ENCODE assay signal across 8 cellular contexts in genomic region chr6:53065266-53066058, GRCh38. TPM values are rescaled to one million over a fixed set of nuclear protein-coding genes. Genes with fewer than 3 reads are reported as not detected.
A peak's percentile ranks its signal among the peaks of the same experiment; 100 is the strongest.
DNase-seq lines count a peak whose midpoint lies in the region; ATAC-seq and TF ChIP-seq lines count a peak whose summit lies in the region.

FBXO9 (plus strand) TSS chr6:53065404; CDS start chr6:53065790, 386 bp downstream.

- peak; percentile 35 for ATAC-seq in GM18861 (IDR thresholded peaks at IDR 0.05; ENCODE audit: unreplicated experiment)
- peak; percentile 49 for ATAC-seq in HG03064 (IDR thresholded peaks at IDR 0.05; ENCODE audit: low read depth, unreplicated experiment)
- peak; percentile 75 for ATAC-seq in activated CD8-positive, alpha-beta memory T cell treated with anti-CD3 and anti-CD28 coated beads, Interleukin-2, amount 10 ng/mL, durations not matched to agents 7 days and 5 days

- H3K9me3 ChIP-seq in mucosa of stomach (ENCODE audit: control insufficient read depth, low read length) = no peaks in the 10 kb centered on the region

- H3K27me3 ChIP-seq in mucosa of stomach (ENCODE audit: control insufficient read depth, insufficient read depth, low read length) = no peaks in the 10 kb centered on the region

- peaks cover 8% of the 10 kb centered on the region for H3K36me3 Mint-ChIP-seq in activated CD8-positive, alpha-beta memory T cell treated with anti-CD3 and anti-CD28 coated beads, Interleukin-2, amount 10 ng/mL, durations not matched to agents 7 days and 5 days

- no peaks in the 10 kb centered on the region for H3K9me3 Mint-ChIP-seq in activated CD8-positive, alpha-beta memory T cell treated with anti-CD3 and anti-CD28 coated beads, Interleukin-2, amount 10 ng/mL, durations not matched to agents 7 days and 5 days (ENCODE audit: low read depth)

- TF ChIP-seq CTCF in epithelial cell of esophagus (IDR thresholded peaks at IDR 0.05; ENCODE audit: insufficient read depth, low read depth, low read length, missing control alignments) = no peak

- peak within 1 kb of the TSS; percentile 86 for H3K4me3 ChIP-seq in epithelial cell of esophagus (ENCODE audit: low read length)
- peak within 1 kb of the TSS; percentile 52 for H3K4me3 ChIP-seq in mucosa of stomach (ENCODE audit: low read length)

- peak within 1 kb of the TSS; percentile 83 for H3K9ac ChIP-seq in mucosa of stomach (ENCODE audit: low read length)

- H3K36me3 ChIP-seq in mucosa of stomach (ENCODE audit: control insufficient read depth, insufficient read depth, low read length) = no peaks in the 10 kb centered on the region

- H3K4me1 Mint-ChIP-seq in activated CD8-positive, alpha-beta memory T cell treated with anti-CD3 and anti-CD28 coated beads, Interleukin-2, amount 10 ng/mL, durations not matched to agents 7 days and 5 days = peaks cover 46% of the 10 kb centered on the region

- DNase-seq in AG08396 (ENCODE audit: low spot score) (peak; percentile 90), NCI-H69 (lab: John Stamatoyannopoulos, UW) (peak; percentile 83), epithelial cell of esophagus (ENCODE audit: low read depth) (peak; percentile 56)
- DNase-seq in activated CD8-positive, alpha-beta memory T cell treated with anti-CD3 and anti-CD28 coated beads, Interleukin-2, amount 10 ng/mL, durations not matched to agents 7 days and 5 days = peak; percentile 80
- peak; percentile 55 to 62 for DNase-seq in stimulated activated CD8-positive, alpha-beta memory T cell treated with anti-CD3 and anti-CD28 coated beads, Interleukin-7, amount 100 ng/mL, for 1 hour (ENCODE audit: low read depth in 2 of 2)

- H3K4me1 ChIP-seq in mucosa of stomach (ENCODE audit: control insufficient read depth, insufficient read depth, low read length) = peaks cover 12% of the 10 kb centered on the region

- peak within 1 kb of the TSS; percentile 99 for H3K27ac Mint-ChIP-seq in activated CD8-positive, alpha-beta memory T cell treated with anti-CD3 and anti-CD28 coated beads, Interleukin-2, amount 10 ng/mL, durations not matched to agents 7 days and 5 days

- peak within 1 kb of the TSS; percentile 97 for H3K4me3 Mint-ChIP-seq in activated CD8-positive, alpha-beta memory T cell treated with anti-CD3 and anti-CD28 coated beads, Interleukin-2, amount 10 ng/mL, durations not matched to agents 7 days and 5 days

- CTCF ChIA-PET in activated CD8-positive, alpha-beta memory T cell treated with anti-CD3 and anti-CD28 coated beads, Interleukin-2, amount 10 ng/mL, durations not matched to agents 7 days and 5 days (lab: Charles Lee) = interaction anchor here (0.9 to 1.9 kb wide), 5 partner anchors 17 to 70 kb away, joined by 3 to 4 read pairs (median 4); partner anchors contain the start of gene GSTA4

- H3K27me3 Mint-ChIP-seq in activated CD8-positive, alpha-beta memory T cell treated with anti-CD3 and anti-CD28 coated beads, Interleukin-2, amount 10 ng/mL, durations not matched to agents 7 days and 5 days = no peaks in the 10 kb centered on the region

RNA-seq across cellular contexts. Expression of gene FBXO9, which starts in this region (rescaled TPM):
- 10 to 100 TPM; 61.8 to 67.3 TPM for total RNA-seq in activated CD8-positive, alpha-beta memory T cell treated with anti-CD3 and anti-CD28 coated beads, Interleukin-2, amount 10 ng/mL, durations not matched to agents 7 days and 5 days

Comparison
In these comparisons a context has a peak if more than half of its experiments do, and no peak if none do; other contexts are left out.
1. Peak in every context shown above with its lines: DNase-seq, ATAC-seq and H3K4me3 ChIP-seq.